8 cellular contexts compared by ENCODE assay signal in genomic region chrX:46837543-46838481, GRCh38. TPM values are rescaled to one million over a fixed set of nuclear protein-coding genes. Genes with fewer than 3 reads are reported as not detected.
A peak's percentile ranks its signal among the peaks of the same experiment; 100 is the strongest.
DNase-seq lines count a peak whose midpoint lies in the region; ATAC-seq and TF ChIP-seq lines count a peak whose summit lies in the region.

No MANE protein-coding gene starts in this region.

- H3K79me2 ChIP-seq in DOHH2 (ENCODE audit: control insufficient read depth, low read length) = peaks cover 60% of the 10 kb centered on the region

- H3K4me1 ChIP-seq in DOHH2 (ENCODE audit: control insufficient read depth, low read length) (peaks cover 53% of the 10 kb centered on the region), esophagus muscularis mucosa (peaks cover 0 to 38% (median 27%) of the 10 kb centered on the region in 4 donors), ovary (ENCODE audit: insufficient read depth) (no peaks in the 10 kb centered on the region)

- H3F3A ChIP-seq in DOHH2 (ENCODE audit: control insufficient read depth, insufficient read depth) = peaks cover 15% of the 10 kb centered on the region; the same call in 1 of the 2 replicates

- H4K20me1 ChIP-seq in DOHH2 (ENCODE audit: control insufficient read depth, insufficient read depth, low read depth, low read length) = no peaks in the 10 kb centered on the region

- H3K9me3 ChIP-seq in DOHH2 (ENCODE audit: control insufficient read depth, insufficient read depth, low read length) = no peaks in the 10 kb centered on the region
- no peaks in the 10 kb centered on the region for H3K9me3 ChIP-seq in esophagus muscularis mucosa
- no peaks in the 10 kb centered on the region for H3K9me3 ChIP-seq in ovary

- peak; percentile 38 for ATAC-seq in HG02938 (IDR thresholded peaks at IDR 0.05; ENCODE audit: unreplicated experiment)
- no peak for ATAC-seq in GM21576 (IDR thresholded peaks at IDR 0.05; ENCODE audit: unreplicated experiment)

- TF ChIP-seq CTCF in DOHH2 (IDR thresholded peaks at IDR 0.05; ENCODE audit: low read depth, low read length, poor library complexity, severe bottlenecking) = no peak
- TF ChIP-seq CTCF in esophagus muscularis mucosa (IDR thresholded peaks at IDR 0.05) = no peak
- TF ChIP-seq CTCF in ovary (IDR thresholded peaks at IDR 0.05) = no peak

- peak overlapping the region; percentile 75 for H3K4me2 ChIP-seq in DOHH2 (ENCODE audit: low read length)

- H3K36me3 ChIP-seq in DOHH2 (ENCODE audit: control insufficient read depth, low read length) (no peaks in the 10 kb centered on the region; the same call in 1 of the 2 replicates), esophagus muscularis mucosa (no peaks in the 10 kb centered on the region), ovary (no peaks in the 10 kb centered on the region)

- TF ChIP-seq EP300 in esophagus muscularis mucosa (IDR thresholded peaks at IDR 0.05) = no peak
- no peak for TF ChIP-seq EP300 in ovary (IDR thresholded peaks at IDR 0.05)

- no peaks in the 10 kb centered on the region for H3K9me2 ChIP-seq in DOHH2 (replicated peaks; ENCODE audit: control insufficient read depth, low read length)

- DNase-seq in T-helper 2 cell (peak in 3 of 5 experiments; percentile 33 to 71 (median 38)), esophagus muscularis mucosa (ENCODE audit: extremely low spot score) (no peak), ovary (no peak), NCI-H2196 treated with DMSO at 0.1 percent for 48 hours (lab: John Stamatoyannopoulos, UW; ENCODE audit: unreplicated experiment) (no peak)
- DNase-seq in activated effector memory CD4-positive, alpha-beta T cell treated with anti-CD3 and anti-CD28 coated beads, Interleukin-2, amount 50 U/mL, for 16 hours = no peak

- no peak for TF ChIP-seq POLR2A in esophagus muscularis mucosa (IDR thresholded peaks at IDR 0.05; ENCODE audit: low read depth)
- TF ChIP-seq POLR2A in ovary (IDR thresholded peaks at IDR 0.05) = no peak

- 30% methylated on average over 20 of the region's 20 CpGs for WGBS in esophagus muscularis mucosa
- 32 to 39% (median 36%) methylated on average over 20 of the region's 20 CpGs for WGBS in ovary, 3 donors

- H3K27ac ChIP-seq in DOHH2 (ENCODE audit: low read depth, low read length) (peak overlapping the region; percentile 76), esophagus muscularis mucosa (replicated peaks in 1 of 4) (peak overlapping the region; percentile 86 to 92 (median 89)), ovary (peak overlapping the region in 1 of 2 donors; percentile 69)

- peak overlapping the region; percentile 93 for H3K4me3 ChIP-seq in DOHH2 (ENCODE audit: low read length)
- peak overlapping the region; percentile 68 to 84 (median 73) for H3K4me3 ChIP-seq in esophagus muscularis mucosa
- H3K4me3 ChIP-seq in ovary = peak overlapping the region; percentile 50

- intact Hi-C loops in esophagus muscularis mucosa (cut with DNase I) = loop anchor here (10.0 kb wide), 1 partner anchor 67 kb away; no protein-coding TSS in a partner anchor
- intact Hi-C loops in ovary (cut with DNase I) = no loop called here

- H3K27me3 ChIP-seq in DOHH2 (ENCODE audit: control insufficient read depth, low read length) (no peaks in the 10 kb centered on the region), esophagus muscularis mucosa (no peaks in the 10 kb centered on the region), ovary (no peaks in the 10 kb centered on the region)

RNA-seq across cellular contexts. Expression of gene RP2, which starts 1.0 kb away (rescaled TPM):
- total RNA-seq in esophagus muscularis mucosa (10 to 100 TPM in 1 of 4 donors, 1 to 10 TPM in 3; 7.2 to 10.6 (median 9.4) TPM), ovary (1 to 10 TPM; 5.5 to 9.5 (median 7.0) TPM)
- 1 to 10 TPM; 4.8 to 8.4 TPM for polyA plus RNA-seq in ovary

Comparison
In these comparisons a context has a peak if more than half of its experiments do, and no peak if none do; other contexts are left out.
1. DNase-seq: peak in T-helper 2 cell (3 of 5); none in esophagus muscularis mucosa (single experiment), ovary (0 of 5), activated effector memory CD4-positive, alpha-beta T cell treated with anti-CD3 and anti-CD28 coated beads, Interleukin-2, amount 50 U/mL, for 16 hours (single experiment) and NCI-H2196 treated with DMSO at 0.1 percent for 48 hours (single experiment).
2. Peak in every context shown above with its lines, with median percentiles within 50 percentile points of each other: H3K4me3 ChIP-seq.